Comparison of ENCODE assay signal across 8 cellular contexts in genomic region chr17:77282524-77283515, GRCh38.
A peak's percentile ranks its signal among the peaks of the same experiment; 100 is the strongest.
DNase-seq lines count a peak whose midpoint lies in the region; ATAC-seq and TF ChIP-seq lines count a peak whose summit lies in the region.

No MANE protein-coding gene starts in this region.

- H3K27me3 ChIP-seq in rectal smooth muscle tissue (ENCODE audit: control insufficient read depth, insufficient read depth, low read length) (peaks cover 2% of the 10 kb centered on the region), heart left ventricle (peaks cover 4 to 15% (median 10%) of the 10 kb centered on the region in 9 donors)

- H3K27ac ChIP-seq in rectal smooth muscle tissue (ENCODE audit: low read depth, low read length), result no peak overlapping the region
- H3K27ac ChIP-seq in heart left ventricle, result no peak overlapping the region

- DNase-seq in GM12864 (ENCODE audit: low read depth) (no peak), NCI-H2196 treated with DMSO at 0.1 percent for 48 hours (lab: John Stamatoyannopoulos, UW; ENCODE audit: unreplicated experiment) (peak; percentile 50), endothelial cell (ENCODE audit: low spot score) (no peak), SK-N-DZ (ENCODE audit: low spot score) (no peak), heart left ventricle (no peak)

- no peaks in the 10 kb centered on the region for H3K36me3 ChIP-seq in rectal smooth muscle tissue (ENCODE audit: control insufficient read depth, insufficient read depth, low read length)
- H3K36me3 ChIP-seq in heart left ventricle, result no peaks in the 10 kb centered on the region

- TF ChIP-seq POLR2A in heart left ventricle (IDR thresholded peaks at IDR 0.05), result no peak

- intact Hi-C loops in heart left ventricle (cut with DNase I), result no loop called here

- H3K36me3 Mint-ChIP-seq in endothelial cell (ENCODE audit: low read depth, unreplicated experiment), result no peaks in the 10 kb centered on the region

- WGBS in heart left ventricle, 4 donors, result 66 to 82% (median 71%) methylated on average over 16 to 24 of the region's 24 CpGs

- peaks cover 21% of the 10 kb centered on the region for H3K4me1 Mint-ChIP-seq in endothelial cell (ENCODE audit: unreplicated experiment)

- H3K9me3 Mint-ChIP-seq in endothelial cell (ENCODE audit: unreplicated experiment), result no peaks in the 10 kb centered on the region

- H3K9me3 ChIP-seq in heart left ventricle, result no peaks in the 10 kb centered on the region

- H3K4me1 ChIP-seq in rectal smooth muscle tissue (ENCODE audit: control insufficient read depth, insufficient read depth, low read length), result peaks cover 20% of the 10 kb centered on the region
- H3K4me1 ChIP-seq in heart left ventricle, result peaks cover 0 to 64% (median 18%) of the 10 kb centered on the region in 12 donors

- no peak overlapping the region for H3K4me3 Mint-ChIP-seq in endothelial cell (ENCODE audit: unreplicated experiment)

- ATAC-seq in HG03139 (IDR thresholded peaks at IDR 0.05; ENCODE audit: unreplicated experiment), result no peak
- ATAC-seq in HG02588 (IDR thresholded peaks at IDR 0.05; ENCODE audit: unreplicated experiment), result no peak
- ATAC-seq in heart left ventricle, result no peak

- H3K27me3 Mint-ChIP-seq in endothelial cell (ENCODE audit: unreplicated experiment), result peaks cover 19% of the 10 kb centered on the region

- H3K4me3 ChIP-seq in GM12864 (ENCODE audit: low read depth, low read length) (peak overlapping the region; percentile 67), rectal smooth muscle tissue (ENCODE audit: low read length) (peak overlapping the region; percentile 9), heart left ventricle (no peak overlapping the region)

- no peak overlapping the region for H3K9ac ChIP-seq in rectal smooth muscle tissue (ENCODE audit: low read length)

- TF ChIP-seq CTCF in GM12864 (IDR thresholded peaks at IDR 0.05; ENCODE audit: low read depth, low read length, missing control alignments) (no peak), endothelial cell (IDR thresholded peaks at IDR 0.05; ENCODE audit: unreplicated experiment) (no peak), heart left ventricle (IDR thresholded peaks at IDR 0.05) (no peak)

- peak overlapping the region; percentile 76 for H3K27ac Mint-ChIP-seq in endothelial cell (ENCODE audit: unreplicated experiment)

Comparison
In these comparisons a context has a peak if more than half of its experiments do, and no peak if none do; other contexts are left out.
1. H3K4me3 ChIP-seq: peak in GM12864 (single experiment) and rectal smooth muscle tissue (single experiment); none in heart left ventricle (0 of 12).